1 cellular context compared by ENCODE assay signal in the genomic region with DNA sequence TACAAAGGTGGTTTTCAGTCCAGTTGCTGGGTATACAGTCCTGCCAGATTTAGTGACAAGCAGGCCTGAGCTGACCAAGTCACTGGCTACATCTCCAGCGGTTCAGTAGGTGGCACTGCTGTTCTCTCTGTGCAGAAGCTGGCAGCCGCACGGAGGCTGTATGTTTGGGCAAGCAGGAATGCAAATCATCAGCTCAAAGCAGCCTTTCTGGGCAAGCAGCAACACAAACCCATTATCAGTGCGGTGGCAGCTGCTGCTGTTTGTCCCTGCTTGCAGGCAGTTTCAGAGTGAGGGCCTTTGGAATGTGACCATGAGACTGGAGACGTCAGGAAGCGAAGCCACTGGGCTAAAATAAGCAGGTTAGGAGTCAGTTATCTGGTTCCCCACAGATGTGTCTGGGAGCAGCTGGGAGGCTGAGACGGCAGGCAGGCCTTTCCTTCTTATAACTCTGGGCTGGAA.
TF ChIP-seq lines count a peak whose summit lies in the region.

No MANE protein-coding gene starts in this region.

TF ChIP-seq in HepG2, 621 proteins besides CTCF, POLR2A, EP300 and RAD21 (continued from another document and continues in another):
- TF ChIP-seq, protein P1, sequence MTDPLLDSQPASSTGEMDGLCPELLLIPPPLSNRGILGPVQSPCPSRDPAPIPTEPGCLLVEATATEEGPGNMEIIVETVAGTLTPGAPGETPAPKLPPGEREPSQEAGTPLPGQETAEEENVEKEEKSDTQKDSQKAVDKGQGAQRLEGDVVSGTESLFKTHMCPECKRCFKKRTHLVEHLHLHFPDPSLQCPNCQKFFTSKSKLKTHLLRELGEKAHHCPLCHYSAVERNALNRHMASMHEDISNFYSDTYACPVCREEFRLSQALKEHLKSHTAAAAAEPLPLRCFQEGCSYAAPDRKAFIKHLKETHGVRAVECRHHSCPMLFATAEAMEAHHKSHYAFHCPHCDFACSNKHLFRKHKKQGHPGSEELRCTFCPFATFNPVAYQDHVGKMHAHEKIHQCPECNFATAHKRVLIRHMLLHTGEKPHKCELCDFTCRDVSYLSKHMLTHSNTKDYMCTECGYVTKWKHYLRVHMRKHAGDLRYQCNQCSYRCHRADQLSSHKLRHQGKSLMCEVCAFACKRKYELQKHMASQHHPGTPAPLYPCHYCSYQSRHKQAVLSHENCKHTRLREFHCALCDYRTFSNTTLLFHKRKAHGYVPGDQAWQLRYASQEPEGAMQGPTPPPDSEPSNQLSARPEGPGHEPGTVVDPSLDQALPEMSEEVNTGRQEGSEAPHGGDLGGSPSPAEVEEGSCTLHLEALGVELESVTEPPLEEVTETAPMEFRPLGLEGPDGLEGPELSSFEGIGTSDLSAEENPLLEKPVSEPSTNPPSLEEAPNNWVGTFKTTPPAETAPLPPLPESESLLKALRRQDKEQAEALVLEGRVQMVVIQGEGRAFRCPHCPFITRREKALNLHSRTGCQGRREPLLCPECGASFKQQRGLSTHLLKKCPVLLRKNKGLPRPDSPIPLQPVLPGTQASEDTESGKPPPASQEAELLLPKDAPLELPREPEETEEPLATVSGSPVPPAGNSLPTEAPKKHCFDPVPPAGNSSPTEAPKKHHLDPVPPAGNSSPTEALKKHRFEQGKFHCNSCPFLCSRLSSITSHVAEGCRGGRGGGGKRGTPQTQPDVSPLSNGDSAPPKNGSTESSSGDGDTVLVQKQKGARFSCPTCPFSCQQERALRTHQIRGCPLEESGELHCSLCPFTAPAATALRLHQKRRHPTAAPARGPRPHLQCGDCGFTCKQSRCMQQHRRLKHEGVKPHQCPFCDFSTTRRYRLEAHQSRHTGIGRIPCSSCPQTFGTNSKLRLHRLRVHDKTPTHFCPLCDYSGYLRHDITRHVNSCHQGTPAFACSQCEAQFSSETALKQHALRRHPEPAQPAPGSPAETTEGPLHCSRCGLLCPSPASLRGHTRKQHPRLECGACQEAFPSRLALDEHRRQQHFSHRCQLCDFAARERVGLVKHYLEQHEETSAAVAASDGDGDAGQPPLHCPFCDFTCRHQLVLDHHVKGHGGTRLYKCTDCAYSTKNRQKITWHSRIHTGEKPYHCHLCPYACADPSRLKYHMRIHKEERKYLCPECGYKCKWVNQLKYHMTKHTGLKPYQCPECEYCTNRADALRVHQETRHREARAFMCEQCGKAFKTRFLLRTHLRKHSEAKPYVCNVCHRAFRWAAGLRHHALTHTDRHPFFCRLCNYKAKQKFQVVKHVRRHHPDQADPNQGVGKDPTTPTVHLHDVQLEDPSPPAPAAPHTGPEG (CRISPR knock-in tag; IDR thresholded peaks at IDR 0.05): no peak
- TF ChIP-seq TBX2 (CRISPR knock-in tag; IDR thresholded peaks at IDR 0.05; ENCODE audit: borderline replicate concordance): 0 out of 2 replicates have a peak, but pooled peaks have one; percentile 15
- no peak for TF ChIP-seq TCF7L2 (IDR thresholded peaks at IDR 0.05; ENCODE audit: low read depth, low read length)
- TF ChIP-seq SOX5 (CRISPR knock-in tag; IDR thresholded peaks at IDR 0.05; ENCODE audit: borderline replicate concordance): no peak
- no peak for TF ChIP-seq TAF1 (CRISPR knock-in tag; IDR thresholded peaks at IDR 0.05)
- TF ChIP-seq, protein P2, sequence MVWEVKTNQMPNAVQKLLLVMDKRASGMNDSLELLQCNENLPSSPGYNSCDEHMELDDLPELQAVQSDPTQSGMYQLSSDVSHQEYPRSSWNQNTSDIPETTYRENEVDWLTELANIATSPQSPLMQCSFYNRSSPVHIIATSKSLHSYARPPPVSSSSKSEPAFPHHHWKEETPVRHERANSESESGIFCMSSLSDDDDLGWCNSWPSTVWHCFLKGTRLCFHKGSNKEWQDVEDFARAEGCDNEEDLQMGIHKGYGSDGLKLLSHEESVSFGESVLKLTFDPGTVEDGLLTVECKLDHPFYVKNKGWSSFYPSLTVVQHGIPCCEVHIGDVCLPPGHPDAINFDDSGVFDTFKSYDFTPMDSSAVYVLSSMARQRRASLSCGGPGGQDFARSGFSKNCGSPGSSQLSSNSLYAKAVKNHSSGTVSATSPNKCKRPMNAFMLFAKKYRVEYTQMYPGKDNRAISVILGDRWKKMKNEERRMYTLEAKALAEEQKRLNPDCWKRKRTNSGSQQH (CRISPR knock-in tag; IDR thresholded peaks at IDR 0.05; ENCODE audit: low read depth): no peak
- TF ChIP-seq, protein P3, sequence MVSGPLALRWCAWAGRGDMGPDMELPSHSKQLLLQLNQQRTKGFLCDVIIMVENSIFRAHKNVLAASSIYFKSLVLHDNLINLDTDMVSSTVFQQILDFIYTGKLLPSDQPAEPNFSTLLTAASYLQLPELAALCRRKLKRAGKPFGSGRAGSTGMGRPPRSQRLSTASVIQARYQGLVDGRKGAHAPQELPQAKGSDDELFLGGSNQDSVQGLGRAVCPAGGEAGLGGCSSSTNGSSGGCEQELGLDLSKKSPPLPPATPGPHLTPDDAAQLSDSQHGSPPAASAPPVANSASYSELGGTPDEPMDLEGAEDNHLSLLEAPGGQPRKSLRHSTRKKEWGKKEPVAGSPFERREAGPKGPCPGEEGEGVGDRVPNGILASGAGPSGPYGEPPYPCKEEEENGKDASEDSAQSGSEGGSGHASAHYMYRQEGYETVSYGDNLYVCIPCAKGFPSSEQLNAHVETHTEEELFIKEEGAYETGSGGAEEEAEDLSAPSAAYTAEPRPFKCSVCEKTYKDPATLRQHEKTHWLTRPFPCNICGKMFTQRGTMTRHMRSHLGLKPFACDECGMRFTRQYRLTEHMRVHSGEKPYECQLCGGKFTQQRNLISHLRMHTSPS (CRISPR knock-in tag; IDR thresholded peaks at IDR 0.05; ENCODE audit: low read depth): peak; percentile 30; the same call in 1 of the 2 replicates
- TF ChIP-seq ZNF343 (CRISPR knock-in tag; IDR thresholded peaks at IDR 0.05): no peak
- no peak for TF ChIP-seq CHD2 (IDR thresholded peaks at IDR 0.05; ENCODE audit: low read depth, low read length)
- no peak for TF ChIP-seq EED (CRISPR knock-in tag; IDR thresholded peaks at IDR 0.05)
- TF ChIP-seq, protein P4, sequence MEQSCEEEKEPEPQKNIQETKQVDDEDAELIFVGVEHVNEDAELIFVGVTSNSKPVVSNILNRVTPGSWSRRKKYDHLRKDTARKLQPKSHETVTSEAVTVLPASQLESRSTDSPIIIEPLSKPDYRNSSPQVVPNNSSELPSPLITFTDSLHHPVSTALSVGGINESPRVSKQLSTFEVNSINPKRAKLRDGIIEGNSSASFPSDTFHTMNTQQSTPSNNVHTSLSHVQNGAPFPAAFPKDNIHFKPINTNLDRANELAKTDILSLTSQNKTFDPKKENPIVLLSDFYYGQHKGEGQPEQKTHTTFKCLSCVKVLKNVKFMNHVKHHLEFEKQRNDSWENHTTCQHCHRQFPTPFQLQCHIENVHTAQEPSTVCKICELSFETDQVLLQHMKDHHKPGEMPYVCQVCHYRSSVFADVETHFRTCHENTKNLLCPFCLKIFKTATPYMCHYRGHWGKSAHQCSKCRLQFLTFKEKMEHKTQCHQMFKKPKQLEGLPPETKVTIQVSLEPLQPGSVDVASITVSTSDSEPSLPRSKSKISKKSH (CRISPR knock-in tag; IDR thresholded peaks at IDR 0.05; ENCODE audit: borderline replicate concordance): no peak
- no peak for TF ChIP-seq MEF2D (CRISPR knock-in tag; IDR thresholded peaks at IDR 0.05)
- TF ChIP-seq, protein P5, sequence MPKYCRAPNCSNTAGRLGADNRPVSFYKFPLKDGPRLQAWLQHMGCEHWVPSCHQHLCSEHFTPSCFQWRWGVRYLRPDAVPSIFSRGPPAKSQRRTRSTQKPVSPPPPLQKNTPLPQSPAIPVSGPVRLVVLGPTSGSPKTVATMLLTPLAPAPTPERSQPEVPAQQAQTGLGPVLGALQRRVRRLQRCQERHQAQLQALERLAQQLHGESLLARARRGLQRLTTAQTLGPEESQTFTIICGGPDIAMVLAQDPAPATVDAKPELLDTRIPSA (CRISPR knock-in tag; IDR thresholded peaks at IDR 0.05; ENCODE audit: borderline replicate concordance): no peak
- no peak for TF ChIP-seq CCAR2 (optimal IDR thresholded peaks at IDR 0.05; ENCODE audit: low read depth, low read length)
- TF ChIP-seq ZFP1 (CRISPR knock-in tag; IDR thresholded peaks at IDR 0.05): no peak
- no peak for TF ChIP-seq KDM1A (CRISPR knock-in tag; IDR thresholded peaks at IDR 0.05)
- TF ChIP-seq GZF1 (CRISPR knock-in tag; IDR thresholded peaks at IDR 0.05): no peak
- no peak for TF ChIP-seq GATAD1 (CRISPR knock-in tag; IDR thresholded peaks at IDR 0.05)
- no peak for TF ChIP-seq SAFB2 (CRISPR knock-in tag; IDR thresholded peaks at IDR 0.05; ENCODE audit: borderline replicate concordance, low read depth)
- no peak for TF ChIP-seq CREB1 (IDR thresholded peaks at IDR 0.05)
- no peak for TF ChIP-seq CREB1 (CRISPR knock-in tag; IDR thresholded peaks at IDR 0.05)
- TF ChIP-seq ZFP82 (CRISPR knock-in tag; IDR thresholded peaks at IDR 0.05; ENCODE audit: borderline replicate concordance): no peak
- no peak for TF ChIP-seq CC2D1A (CRISPR knock-in tag; IDR thresholded peaks at IDR 0.05)
- no peak for TF ChIP-seq ZNF569 (CRISPR knock-in tag; IDR thresholded peaks at IDR 0.05; ENCODE audit: borderline replicate concordance)
- no peak for TF ChIP-seq CENPX (CRISPR knock-in tag; IDR thresholded peaks at IDR 0.05)
- TF ChIP-seq, protein P6, sequence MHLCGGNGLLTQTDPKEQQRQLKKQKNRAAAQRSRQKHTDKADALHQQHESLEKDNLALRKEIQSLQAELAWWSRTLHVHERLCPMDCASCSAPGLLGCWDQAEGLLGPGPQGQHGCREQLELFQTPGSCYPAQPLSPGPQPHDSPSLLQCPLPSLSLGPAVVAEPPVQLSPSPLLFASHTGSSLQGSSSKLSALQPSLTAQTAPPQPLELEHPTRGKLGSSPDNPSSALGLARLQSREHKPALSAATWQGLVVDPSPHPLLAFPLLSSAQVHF (CRISPR knock-in tag; IDR thresholded peaks at IDR 0.05): no peak
- no peak for TF ChIP-seq ESRRA (CRISPR knock-in tag; IDR thresholded peaks at IDR 0.05; ENCODE audit: low read depth)
- TF ChIP-seq JUN (CRISPR knock-in tag; IDR thresholded peaks at IDR 0.05): no peak
- TF ChIP-seq, protein P7, sequence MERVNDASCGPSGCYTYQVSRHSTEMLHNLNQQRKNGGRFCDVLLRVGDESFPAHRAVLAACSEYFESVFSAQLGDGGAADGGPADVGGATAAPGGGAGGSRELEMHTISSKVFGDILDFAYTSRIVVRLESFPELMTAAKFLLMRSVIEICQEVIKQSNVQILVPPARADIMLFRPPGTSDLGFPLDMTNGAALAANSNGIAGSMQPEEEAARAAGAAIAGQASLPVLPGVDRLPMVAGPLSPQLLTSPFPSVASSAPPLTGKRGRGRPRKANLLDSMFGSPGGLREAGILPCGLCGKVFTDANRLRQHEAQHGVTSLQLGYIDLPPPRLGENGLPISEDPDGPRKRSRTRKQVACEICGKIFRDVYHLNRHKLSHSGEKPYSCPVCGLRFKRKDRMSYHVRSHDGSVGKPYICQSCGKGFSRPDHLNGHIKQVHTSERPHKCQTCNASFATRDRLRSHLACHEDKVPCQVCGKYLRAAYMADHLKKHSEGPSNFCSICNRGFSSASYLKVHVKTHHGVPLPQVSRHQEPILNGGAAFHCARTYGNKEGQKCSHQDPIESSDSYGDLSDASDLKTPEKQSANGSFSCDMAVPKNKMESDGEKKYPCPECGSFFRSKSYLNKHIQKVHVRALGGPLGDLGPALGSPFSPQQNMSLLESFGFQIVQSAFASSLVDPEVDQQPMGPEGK (CRISPR knock-in tag; IDR thresholded peaks at IDR 0.05): no peak
- TF ChIP-seq ZNF777 (CRISPR knock-in tag; IDR thresholded peaks at IDR 0.05): no peak
- no peak for TF ChIP-seq ZC3H4 (CRISPR knock-in tag; IDR thresholded peaks at IDR 0.05; ENCODE audit: borderline replicate concordance)
- no peak for TF ChIP-seq ZNF546 (CRISPR knock-in tag; conservative IDR thresholded peaks at IDR 0.05)
- no peak for TF ChIP-seq EEA1 (CRISPR knock-in tag; IDR thresholded peaks at IDR 0.05; ENCODE audit: borderline replicate concordance)
- TF ChIP-seq SMARCE1 (IDR thresholded peaks at IDR 0.05; ENCODE audit: borderline replicate concordance): no peak
- TF ChIP-seq CAMTA2 (CRISPR knock-in tag; IDR thresholded peaks at IDR 0.05; ENCODE audit: borderline replicate concordance): no peak
- no peak for TF ChIP-seq ZNF235 (CRISPR knock-in tag; IDR thresholded peaks at IDR 0.05; ENCODE audit: borderline replicate concordance)
- TF ChIP-seq ZFP36L1 (CRISPR knock-in tag; IDR thresholded peaks at IDR 0.05): 0 out of 2 replicates have a peak, but pooled peaks have one; percentile 57
- no peak for TF ChIP-seq ATM (IDR thresholded peaks at IDR 0.05; ENCODE audit: borderline replicate concordance)
- TF ChIP-seq ZNF614 (CRISPR knock-in tag; IDR thresholded peaks at IDR 0.05; ENCODE audit: borderline replicate concordance): peak; percentile 39; the same call in 1 of the 2 replicates
- TF ChIP-seq ZSCAN9 (CRISPR knock-in tag; IDR thresholded peaks at IDR 0.05; ENCODE audit: borderline replicate concordance): no peak
- TF ChIP-seq, protein P8, sequence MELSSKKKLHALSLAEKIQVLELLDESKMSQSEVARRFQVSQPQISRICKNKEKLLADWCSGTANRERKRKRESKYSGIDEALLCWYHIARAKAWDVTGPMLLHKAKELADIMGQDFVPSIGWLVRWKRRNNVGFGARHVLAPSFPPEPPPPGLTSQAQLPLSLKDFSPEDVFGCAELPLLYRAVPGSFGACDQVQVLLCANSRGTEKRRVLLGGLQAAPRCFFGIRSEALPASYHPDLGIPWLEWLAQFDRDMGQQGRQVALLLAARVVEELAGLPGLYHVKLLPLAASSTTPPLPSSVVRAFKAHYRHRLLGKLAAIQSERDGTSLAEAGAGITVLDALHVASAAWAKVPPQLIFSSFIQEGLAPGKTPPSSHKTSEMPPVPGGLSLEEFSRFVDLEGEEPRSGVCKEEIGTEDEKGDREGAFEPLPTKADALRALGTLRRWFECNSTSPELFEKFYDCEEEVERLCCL (CRISPR knock-in tag; IDR thresholded peaks at IDR 0.05; ENCODE audit: borderline replicate concordance): no peak
- TF ChIP-seq, protein P9, sequence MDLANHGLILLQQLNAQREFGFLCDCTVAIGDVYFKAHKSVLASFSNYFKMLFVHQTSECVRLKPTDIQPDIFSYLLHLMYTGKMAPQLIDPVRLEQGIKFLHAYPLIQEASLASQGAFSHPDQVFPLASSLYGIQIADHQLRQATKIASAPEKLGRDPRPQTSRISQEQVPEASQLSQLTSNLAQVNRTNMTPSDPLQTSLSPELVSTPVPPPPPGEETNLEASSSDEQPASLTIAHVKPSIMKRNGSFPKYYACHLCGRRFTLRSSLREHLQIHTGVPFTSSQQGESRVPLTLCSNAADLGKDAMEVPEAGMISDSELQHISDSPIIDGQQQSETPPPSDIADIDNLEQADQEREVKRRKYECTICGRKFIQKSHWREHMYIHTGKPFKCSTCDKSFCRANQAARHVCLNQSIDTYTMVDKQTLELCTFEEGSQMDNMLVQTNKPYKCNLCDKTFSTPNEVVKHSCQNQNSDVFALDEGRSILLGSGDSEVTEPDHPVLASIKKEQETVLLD (CRISPR knock-in tag; IDR thresholded peaks at IDR 0.05; ENCODE audit: low read depth): no peak
- TF ChIP-seq ZNF12 (CRISPR knock-in tag; IDR thresholded peaks at IDR 0.05): peak; percentile 98
- TF ChIP-seq POGZ (CRISPR knock-in tag; IDR thresholded peaks at IDR 0.05): peak; percentile 36; the same call in 1 of the 2 replicates
- no peak for TF ChIP-seq GTF2F1 (IDR thresholded peaks at IDR 0.05; ENCODE audit: low read length)
- no peak for TF ChIP-seq TGIF2 (CRISPR knock-in tag; IDR thresholded peaks at IDR 0.05)
- TF ChIP-seq ZNF367 (CRISPR knock-in tag; IDR thresholded peaks at IDR 0.05; ENCODE audit: borderline replicate concordance): no peak
